1 cellular context compared by ENCODE assay signal in the genomic region with DNA sequence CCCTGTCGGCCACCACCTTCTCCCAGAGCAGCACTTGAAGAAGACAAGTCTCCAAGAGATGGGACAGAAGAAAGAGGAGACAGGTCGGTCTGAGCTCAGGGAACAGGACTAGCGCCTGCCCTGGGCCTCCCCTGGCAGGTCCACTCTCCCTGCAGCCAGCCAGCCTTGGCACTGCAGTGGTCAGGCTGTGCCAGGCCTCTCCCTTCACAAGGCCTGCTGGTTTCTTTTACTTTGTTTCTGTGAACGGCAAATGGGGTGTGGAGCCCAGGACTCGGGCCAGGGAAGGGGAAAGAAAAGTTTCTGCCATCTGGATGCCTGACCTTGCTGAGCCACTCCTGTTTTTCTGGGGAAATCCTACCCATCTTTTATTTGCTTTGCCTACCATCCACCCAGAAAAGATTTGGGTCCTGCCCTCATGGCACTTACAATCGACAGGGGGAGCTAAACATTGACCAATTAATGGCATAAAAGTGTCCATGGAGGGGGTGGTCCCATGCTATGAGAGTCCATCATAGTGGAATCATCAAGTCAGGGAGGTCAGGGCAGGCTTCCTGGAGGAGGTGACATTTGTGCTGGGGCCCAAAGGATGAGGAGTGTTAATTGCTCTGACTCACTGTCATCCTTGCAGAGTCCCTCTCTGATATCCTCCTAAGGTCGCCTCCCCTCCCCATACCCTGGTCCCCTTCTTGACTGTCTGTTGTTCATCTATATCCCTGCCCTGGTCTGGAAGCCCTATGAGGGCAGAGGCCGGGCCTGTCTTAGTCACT.
TF ChIP-seq lines count a peak whose summit lies in the region.

No MANE protein-coding gene starts in this region.

TF ChIP-seq in HCT116, 20 proteins besides CTCF, POLR2A, EP300 and RAD21 (continued from another document):
- no peak for TF ChIP-seq ATF3 (IDR thresholded peaks at IDR 0.05)
- TF ChIP-seq ZBTB33 (IDR thresholded peaks at IDR 0.05; ENCODE audit: extremely low read depth, insufficient replicate concordance, low read length): no peak
- TF ChIP-seq FOSL1 (IDR thresholded peaks at IDR 0.05; ENCODE audit: low read depth): no peak
- TF ChIP-seq CEBPB (IDR thresholded peaks at IDR 0.05; ENCODE audit: low read depth): no peak
- no peak for TF ChIP-seq JUND (IDR thresholded peaks at IDR 0.05)
TF ChIP-seq in HCT116: peak in this region for 0.
